1 cellular context compared by ENCODE assay signal in genomic region chr18:59699061-59699460, GRCh38.
TF ChIP-seq lines count a peak whose summit lies in the region.

No MANE protein-coding gene starts in this region.

TF ChIP-seq in HepG2, 621 proteins besides CTCF, POLR2A, EP300 and RAD21:
- TF ChIP-seq MNT (IDR thresholded peaks at IDR 0.05): 0 out of 2 replicates have a peak, but pooled peaks have one; percentile 12
- TF ChIP-seq STAG1 (CRISPR knock-in tag; IDR thresholded peaks at IDR 0.05): no peak
